ENCODE assay signal across 11 cellular contexts in the genomic region with DNA sequence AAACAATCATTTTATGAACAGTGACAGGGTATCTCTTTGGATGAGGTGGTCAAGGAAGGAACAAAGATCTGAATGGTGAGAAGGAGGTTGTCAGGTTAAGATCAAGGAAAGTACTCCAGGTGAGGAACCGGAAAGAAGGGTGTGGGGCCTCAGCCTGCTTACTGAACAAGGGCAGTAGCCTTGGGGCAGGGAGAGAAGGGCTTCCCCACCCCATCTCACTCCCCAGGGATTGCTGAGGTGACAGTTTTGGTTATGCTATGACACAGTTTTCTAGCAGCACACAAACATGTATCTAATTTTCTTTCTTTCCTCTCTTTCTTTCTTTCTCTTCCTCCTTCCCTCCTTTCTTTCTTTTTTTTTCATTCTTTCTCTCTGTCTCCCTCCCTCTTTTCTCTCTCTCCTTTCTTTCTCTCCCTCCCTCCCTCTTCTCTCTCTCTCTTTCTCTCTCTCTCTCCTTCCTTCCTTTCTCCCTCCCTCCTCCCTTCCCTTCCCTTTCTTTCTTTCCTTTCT. TPM values are rescaled to one million over a fixed set of nuclear protein-coding genes. Genes with fewer than 3 reads are reported as not detected.
DNase-seq lines count a peak whose midpoint lies in the region; ATAC-seq and TF ChIP-seq lines count a peak whose summit lies in the region.
"Had no signal": no experiment of that assay in that cellular context is flagged by ENCODE, and none has a peak within 500 bp of the region (broad histone marks: within the 10 kb centered on the region; RNA-seq: fewer than 3 reads in every experiment).

No MANE protein-coding gene starts in this region.

- H3K27me3 Mint-ChIP-seq in activated naive CD4-positive, alpha-beta T cell treated with anti-CD3 and anti-CD28 coated beads, Interleukin-2, amount 10 ng/mL, durations not matched to agents 7 days and 5 days, result peaks cover 9% of the 10 kb centered on the region
- no peaks in the 10 kb centered on the region for H3K27me3 Mint-ChIP-seq in CD4-positive, alpha-beta T cell

- H3K27me3 ChIP-seq in thyroid gland, result no peaks in the 10 kb centered on the region
- no peaks in the 10 kb centered on the region for H3K27me3 ChIP-seq in CD4-positive, alpha-beta T cell (ENCODE audit: control insufficient read depth, insufficient read depth, low read length)
- H3K27me3 ChIP-seq: foreskin keratinocyte had no signal

- CTCF ChIA-PET in activated naive CD4-positive, alpha-beta T cell treated with anti-CD3 and anti-CD28 coated beads, Interleukin-2, amount 10 ng/mL, durations not matched to agents 7 days and 5 days (lab: Charles Lee), result no interaction called here
- CTCF ChIA-PET in CD4-positive, alpha-beta T cell (lab: Charles Lee), result no interaction called here

- peak overlapping the region; percentile 82 to 93 (median 85) for H3K27ac ChIP-seq in thyroid gland
- H3K27ac ChIP-seq in CD4-positive, alpha-beta T cell (ENCODE audit: low read depth, low read length), result no peak overlapping the region
- H3K27ac ChIP-seq: foreskin keratinocyte had no signal

- peak overlapping the region; percentile 0 to 1 for H3K27ac Mint-ChIP-seq in activated naive CD4-positive, alpha-beta T cell treated with anti-CD3 and anti-CD28 coated beads, Interleukin-2, amount 50 U/mL, for 72 hours
- no peak overlapping the region for H3K27ac Mint-ChIP-seq in activated naive CD4-positive, alpha-beta T cell treated with anti-CD3 and anti-CD28 coated beads, Interleukin-2, amount 10 ng/mL, durations not matched to agents 7 days and 5 days
- no peak overlapping the region for H3K27ac Mint-ChIP-seq in CD4-positive, alpha-beta T cell

- DNase-seq in activated naive CD4-positive, alpha-beta T cell treated with anti-CD3 and anti-CD28 coated beads, Interleukin-2, amount 50 U/mL, for 72 hours (ENCODE audit: low spot score in 2 of 2), result no peak
- DNase-seq in activated naive CD4-positive, alpha-beta T cell treated with anti-CD3 and anti-CD28 coated beads, Interleukin-2, amount 10 ng/mL, durations not matched to agents 7 days and 5 days, result no peak
- DNase-seq in RPMI8226 (peak; percentile 79), thyroid gland (peak; percentile 27 to 35)
- no peak for DNase-seq in CD4-positive, alpha-beta T cell
- no peak for DNase-seq in stimulated activated CD4-positive, alpha-beta T cell treated with anti-CD3 and anti-CD28 coated beads, Interleukin-4, amount 100 ng/mL, for 24 hours
- DNase-seq in activated CD4-positive, alpha-beta T cell treated with anti-CD3 and anti-CD28 coated beads, Interleukin-2, amount 50 U/mL, for 48 hours, result no peak
- DNase-seq: foreskin keratinocyte, NCI-H2081 had no signal

- peaks cover 2% of the 10 kb centered on the region for H3K4me1 Mint-ChIP-seq in activated naive CD4-positive, alpha-beta T cell treated with anti-CD3 and anti-CD28 coated beads, Interleukin-2, amount 10 ng/mL, durations not matched to agents 7 days and 5 days
- peaks cover 5% of the 10 kb centered on the region for H3K4me1 Mint-ChIP-seq in CD4-positive, alpha-beta T cell (ENCODE audit: low read depth)

- POLR2A ChIA-PET in CD4-positive, alpha-beta T cell (lab: Charles Lee), result no interaction called here

- TF ChIP-seq CTCF in thyroid gland (IDR thresholded peaks at IDR 0.05), result no peak
- TF ChIP-seq CTCF in CD4-positive, alpha-beta T cell (IDR thresholded peaks at IDR 0.05), result no peak

- peaks cover 20 to 26% of the 10 kb centered on the region in 2 donors for H3K4me1 ChIP-seq in thyroid gland
- H3K4me1 ChIP-seq: foreskin keratinocyte had no signal

- no peaks in the 10 kb centered on the region for H3K9me3 ChIP-seq in thyroid gland
- H3K9me3 ChIP-seq in CD4-positive, alpha-beta T cell (ENCODE audit: control insufficient read depth, low read length), result no peaks in the 10 kb centered on the region

- no peak for TF ChIP-seq POLR2A in thyroid gland (IDR thresholded peaks at IDR 0.05)

- no peak overlapping the region for H3K4me3 Mint-ChIP-seq in activated naive CD4-positive, alpha-beta T cell treated with anti-CD3 and anti-CD28 coated beads, Interleukin-2, amount 10 ng/mL, durations not matched to agents 7 days and 5 days
- no peak overlapping the region for H3K4me3 Mint-ChIP-seq in CD4-positive, alpha-beta T cell

- no peaks in the 10 kb centered on the region for H3K9me3 Mint-ChIP-seq in activated naive CD4-positive, alpha-beta T cell treated with anti-CD3 and anti-CD28 coated beads, Interleukin-2, amount 50 U/mL, for 72 hours
- H3K9me3 Mint-ChIP-seq in activated naive CD4-positive, alpha-beta T cell treated with anti-CD3 and anti-CD28 coated beads, Interleukin-2, amount 10 ng/mL, durations not matched to agents 7 days and 5 days, result no peaks in the 10 kb centered on the region
- H3K9me3 Mint-ChIP-seq in CD4-positive, alpha-beta T cell, result no peaks in the 10 kb centered on the region

- no peak overlapping the region for H3K4me3 ChIP-seq in thyroid gland (replicated peaks in 1 of 3)

- 39 to 50% methylated on average over 1 of the region's 1 CpG for WGBS in thyroid gland, 2 donors

- no peak for ATAC-seq in activated naive CD4-positive, alpha-beta T cell treated with anti-CD3 and anti-CD28 coated beads, Interleukin-2, amount 50 U/mL, for 72 hours
- peak; percentile 53 for ATAC-seq in HG02798 (IDR thresholded peaks at IDR 0.05; ENCODE audit: poor library complexity, unreplicated experiment)
- ATAC-seq in CD4-positive, alpha-beta T cell (ENCODE audit: poor library complexity), result no peak
- ATAC-seq: foreskin keratinocyte had no signal

- intact Hi-C loops in thyroid gland (cut with DNase I), result no loop called here
- intact Hi-C loops in CD4-positive, alpha-beta T cell (cut with DNase I, micrococcal nuclease), result loop anchor here in 1 of 2 experiments (1.0 kb wide), 1 partner anchor 18 kb away; no protein-coding TSS in a partner anchor

- no peaks in the 10 kb centered on the region for H3K36me3 Mint-ChIP-seq in activated naive CD4-positive, alpha-beta T cell treated with anti-CD3 and anti-CD28 coated beads, Interleukin-2, amount 50 U/mL, for 72 hours
- H3K36me3 Mint-ChIP-seq in activated naive CD4-positive, alpha-beta T cell treated with anti-CD3 and anti-CD28 coated beads, Interleukin-2, amount 10 ng/mL, durations not matched to agents 7 days and 5 days, result peaks cover 2% of the 10 kb centered on the region
- H3K36me3 Mint-ChIP-seq in CD4-positive, alpha-beta T cell (ENCODE audit: low read depth), result no peaks in the 10 kb centered on the region

- H3K36me3 ChIP-seq in thyroid gland, result no peaks in the 10 kb centered on the region

RNA-seq across cellular contexts. Expression of a gene that starts 4.1 kb away (rescaled TPM):
- total RNA-seq in activated naive CD4-positive, alpha-beta T cell treated with anti-CD3 and anti-CD28 coated beads, Interleukin-2, amount 50 U/mL, for 72 hours, result 10 to 100 TPM; 17.7 to 23.2 TPM
- total RNA-seq in thyroid gland, result 10 to 100 TPM; 37.1 to 67.7 (median 53.0) TPM
- total RNA-seq in CD4-positive, alpha-beta T cell, result 10 to 100 TPM; 12.8 to 13.2 TPM

RNA-seq across cellular contexts. Expression of a gene that starts 20.2 kb away (rescaled TPM):
- total RNA-seq in activated naive CD4-positive, alpha-beta T cell treated with anti-CD3 and anti-CD28 coated beads, Interleukin-2, amount 50 U/mL, for 72 hours, result 10 to 100 TPM; 28.0 to 35.3 TPM
- total RNA-seq in thyroid gland, result 10 to 100 TPM; 23.5 to 50.0 (median 31.8) TPM
- 10 to 100 TPM; 14.5 to 15.0 TPM for total RNA-seq in CD4-positive, alpha-beta T cell

RNA-seq across cellular contexts. Expression of a gene that starts 29.6 kb away (rescaled TPM):
- total RNA-seq in activated naive CD4-positive, alpha-beta T cell treated with anti-CD3 and anti-CD28 coated beads, Interleukin-2, amount 50 U/mL, for 72 hours, result 10 to 100 TPM; 46.8 to 60.8 TPM
- total RNA-seq in thyroid gland, result 10 to 100 TPM; 29.2 to 54.9 (median 33.5) TPM
- 10 to 100 TPM; 63.6 to 64.9 TPM for total RNA-seq in CD4-positive, alpha-beta T cell

RNA-seq across cellular contexts. Expression of a gene that starts 29.6 kb away (rescaled TPM):
- total RNA-seq in activated naive CD4-positive, alpha-beta T cell treated with anti-CD3 and anti-CD28 coated beads, Interleukin-2, amount 50 U/mL, for 72 hours, result 1 to 10 TPM in 1 of 2 donors, under 1 TPM in 1; 0.68 to 1.0 TPM
- 1 to 10 TPM in 2 of 4 donors, under 1 TPM in 2; 0.39 to 2.5 (median 0.84) TPM for total RNA-seq in thyroid gland
- total RNA-seq in CD4-positive, alpha-beta T cell, result under 1 TPM; 0.60 to 0.95 TPM

RNA-seq across cellular contexts. Expression of a gene that starts 31.6 kb away (rescaled TPM):
- total RNA-seq in activated naive CD4-positive, alpha-beta T cell treated with anti-CD3 and anti-CD28 coated beads, Interleukin-2, amount 50 U/mL, for 72 hours, result 10 to 100 TPM in 1 of 2 donors, 1 to 10 TPM in 1; 7.7 to 29.6 TPM
- total RNA-seq in thyroid gland, result 10 to 100 TPM; 53.2 to 79.7 (median 67.1) TPM
- total RNA-seq in CD4-positive, alpha-beta T cell, result not detected
- total RNA-seq: H4 had no signal

Comparison
In these comparisons a context has a peak if more than half of its experiments do, and no peak if none do; other contexts are left out.
1. H3K27ac Mint-ChIP-seq: peak in activated naive CD4-positive, alpha-beta T cell treated with anti-CD3 and anti-CD28 coated beads, Interleukin-2, amount 50 U/mL, for 72 hours (2 of 2); none in activated naive CD4-positive, alpha-beta T cell treated with anti-CD3 and anti-CD28 coated beads, Interleukin-2, amount 10 ng/mL, durations not matched to agents 7 days and 5 days (single experiment) and CD4-positive, alpha-beta T cell (single experiment).
2. DNase-seq: peak in RPMI8226 (single experiment) and thyroid gland (2 of 2); none in activated naive CD4-positive, alpha-beta T cell treated with anti-CD3 and anti-CD28 coated beads, Interleukin-2, amount 50 U/mL, for 72 hours (0 of 2), activated naive CD4-positive, alpha-beta T cell treated with anti-CD3 and anti-CD28 coated beads, Interleukin-2, amount 10 ng/mL, durations not matched to agents 7 days and 5 days (single experiment), CD4-positive, alpha-beta T cell (0 of 10), stimulated activated CD4-positive, alpha-beta T cell treated with anti-CD3 and anti-CD28 coated beads, Interleukin-4, amount 100 ng/mL, for 24 hours (single experiment) and activated CD4-positive, alpha-beta T cell treated with anti-CD3 and anti-CD28 coated beads, Interleukin-2, amount 50 U/mL, for 48 hours (0 of 2).